In the genomic region with DNA sequence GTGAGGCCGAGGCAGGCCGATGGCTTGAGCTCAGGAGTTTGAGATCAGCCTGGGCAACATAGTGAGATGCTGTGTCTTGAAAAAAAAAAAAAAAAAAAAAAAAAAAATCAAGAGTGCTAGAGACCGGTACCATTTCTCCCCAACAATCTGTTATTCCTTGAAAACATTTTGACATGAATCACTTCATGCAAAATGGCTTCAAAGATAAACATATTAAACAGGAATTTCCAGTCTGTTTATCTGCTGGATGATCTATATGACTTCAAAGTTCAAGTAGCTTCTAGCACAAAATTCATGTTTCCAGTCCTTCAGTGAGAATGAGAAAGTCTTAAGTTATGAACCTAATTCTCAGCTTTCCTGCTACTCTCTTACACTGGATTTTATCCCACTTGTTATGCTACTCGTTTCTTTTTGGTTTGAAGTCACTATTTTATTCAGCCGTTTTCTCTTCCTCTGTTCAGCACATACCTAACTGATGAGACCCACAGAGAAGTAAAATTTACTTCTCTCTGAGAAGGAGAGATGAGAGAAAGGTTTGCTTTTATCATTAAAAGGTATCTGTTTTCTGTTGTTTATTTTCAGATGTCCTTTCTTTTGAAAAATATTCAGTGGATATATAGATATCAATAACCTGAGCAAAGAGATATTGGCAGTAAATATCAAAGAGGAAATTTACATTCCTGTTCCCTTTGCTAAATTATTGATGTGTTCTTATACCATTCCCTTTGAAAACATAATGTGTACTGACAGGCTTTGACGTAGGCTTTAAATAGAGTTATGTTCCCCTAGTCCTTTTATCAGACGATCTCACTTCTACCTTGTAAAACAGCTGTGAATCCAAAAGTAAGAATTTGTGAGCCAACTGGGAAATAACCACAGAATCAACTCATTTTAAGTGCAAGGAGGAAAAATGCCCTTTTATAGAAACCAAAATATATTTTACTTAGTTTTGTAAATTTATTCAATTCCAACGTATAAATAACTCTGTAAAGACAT, we compare ENCODE assay signal across 18 cellular contexts. TPM values are rescaled to one million over a fixed set of nuclear protein-coding genes. Genes with fewer than 3 reads are reported as not detected.
DNase-seq lines count a peak whose midpoint lies in the region; ATAC-seq, FAIRE-seq and TF ChIP-seq lines count a peak whose summit lies in the region.
"Had no signal": no experiment of that assay in that cellular context is flagged by ENCODE, and none has a peak within 500 bp of the region (broad histone marks: within the 10 kb centered on the region; RNA-seq: fewer than 3 reads in every experiment).

No MANE protein-coding gene starts in this region.

- H3K4me3 ChIP-seq in Caco-2 (ENCODE audit: low read depth, low read length) (no peak overlapping the region), body of pancreas (no peak overlapping the region), pancreas (no peak overlapping the region), foreskin fibroblast (ENCODE audit: low read depth in 1 of 2, low read length in 2 of 2) (no peak overlapping the region)
- H3K4me3 ChIP-seq: lower lobe of right lung, SJSA1, uterus had no signal

- intact Hi-C loops in Caco-2 (cut with micrococcal nuclease; ENCODE audit: unreplicated experiment) (no loop called here), body of pancreas (cut with DNase I) (no loop called here), pancreas (cut with DNase I) (no loop called here)

- H3K27me3 ChIP-seq in Caco-2 (replicated peaks; ENCODE audit: control insufficient read depth, insufficient read depth, low read length) (no peaks in the 10 kb centered on the region), body of pancreas (no peaks in the 10 kb centered on the region), pancreas (no peaks in the 10 kb centered on the region)
- H3K27me3 ChIP-seq: SJSA1, uterus had no signal

- H3K27ac ChIP-seq in body of pancreas: peak overlapping the region in 2 of 4 donors; percentile 46 to 56
- peak overlapping the region in 2 of 4 donors; percentile 40 to 57 for H3K27ac ChIP-seq in pancreas
- H3K27ac ChIP-seq: lower lobe of right lung, SJSA1, uterus had no signal

- H3K36me3 ChIP-seq in Caco-2 (ENCODE audit: control insufficient read depth, insufficient read depth, low read length): peaks cover 1% of the 10 kb centered on the region; the same call in 1 of the 2 replicates
- peaks cover 0 to 3% of the 10 kb centered on the region in 2 donors for H3K36me3 ChIP-seq in body of pancreas (replicated peaks in 1 of 2; ENCODE audit: insufficient read depth in 1 of 2, low read depth in 2 of 2)
- H3K36me3 ChIP-seq in pancreas: peaks cover 0 to 25% (median 8%) of the 10 kb centered on the region in 3 donors
- H3K36me3 ChIP-seq: uterus had no signal

- 41 to 47% methylated on average over 8 of the region's 8 CpGs for WGBS in body of pancreas, 2 donors
- WGBS in pancreas, 2 donors: 43 to 44% methylated on average over 8 of the region's 8 CpGs

- peak overlapping the region; percentile 27 for H3K4me3 Mint-ChIP-seq in Caco-2 (ENCODE audit: unreplicated experiment)
- peak overlapping the region; percentile 78 for H3K4me3 Mint-ChIP-seq in HFFc6

- peak in 1 of 2 experiments; percentile 25 for DNase-seq in Caco-2
- DNase-seq in HFFc6: peak; percentile 58
- DNase-seq in body of pancreas: no peak
- DNase-seq in pancreas: no peak
- DNase-seq in foreskin fibroblast: no peak
- DNase-seq: activated naive CD4-positive, alpha-beta T cell; dermis blood vessel endothelial cell; erythroblast; lower lobe of right lung; NCI-H1105 treated with DMSO at 0.1 percent for 48 hours; NCI-H2107; NCI-H748 treated with DMSO at 0.1 percent for 48 hours; stimulated activated CD4-positive, alpha-beta T cell treated with anti-CD3 and anti-CD28 coated beads, Interleukin-4, amount 100 ng/mL, for 24 hours; uterus had no signal

- ATAC-seq in body of pancreas: peak; percentile 71
- peak; percentile 42 to 78 (median 69) for ATAC-seq in pancreas
- ATAC-seq in GM18868 (IDR thresholded peaks at IDR 0.05; ENCODE audit: unreplicated experiment): no peak
- no peak for ATAC-seq in HG02938 (IDR thresholded peaks at IDR 0.05; ENCODE audit: unreplicated experiment)
- no peak for ATAC-seq in GM18861 (IDR thresholded peaks at IDR 0.05; ENCODE audit: unreplicated experiment)
- ATAC-seq: lower lobe of right lung had no signal

- no peak for TF ChIP-seq CTCF in Caco-2 (IDR thresholded peaks at IDR 0.05; ENCODE audit: insufficient read depth in 1 of 2, low read depth in 1 of 2, low read length in 1 of 2, severe bottlenecking in 1 of 2, unreplicated experiment in 1 of 2)
- no peak for TF ChIP-seq CTCF in HFFc6 (IDR thresholded peaks at IDR 0.05)
- TF ChIP-seq CTCF in body of pancreas (IDR thresholded peaks at IDR 0.05): no peak
- TF ChIP-seq CTCF in pancreas (IDR thresholded peaks at IDR 0.05): no peak
- no peak for TF ChIP-seq CTCF in foreskin fibroblast (IDR thresholded peaks at IDR 0.05; ENCODE audit: low read depth, low read length)

- peaks cover 49% of the 10 kb centered on the region for H3K36me3 Mint-ChIP-seq in Caco-2 (ENCODE audit: insufficient read depth, unreplicated experiment)
- peaks cover 5% of the 10 kb centered on the region for H3K36me3 Mint-ChIP-seq in HFFc6 (ENCODE audit: low read depth)

- TF ChIP-seq POLR2A in body of pancreas (IDR thresholded peaks at IDR 0.05): no peak

- H3K27me3 Mint-ChIP-seq in Caco-2 (ENCODE audit: insufficient read depth, unreplicated experiment) (no peaks in the 10 kb centered on the region), HFFc6 (ENCODE audit: insufficient read depth) (no peaks in the 10 kb centered on the region)

- H3K9me3 Mint-ChIP-seq in Caco-2 (ENCODE audit: unreplicated experiment) (no peaks in the 10 kb centered on the region), HFFc6 (no peaks in the 10 kb centered on the region)

- FAIRE-seq in pancreas (lab: Jason Lieb, UNC): peak; percentile 29

- peaks cover 21% of the 10 kb centered on the region for H3K4me1 Mint-ChIP-seq in Caco-2 (ENCODE audit: low read depth, unreplicated experiment)
- peaks cover 59% of the 10 kb centered on the region for H3K4me1 Mint-ChIP-seq in HFFc6 (ENCODE audit: low read depth)

- peak overlapping the region; percentile 51 for H3K27ac Mint-ChIP-seq in Caco-2 (ENCODE audit: unreplicated experiment)
- H3K27ac Mint-ChIP-seq in HFFc6: peak overlapping the region; percentile 93

- no TSS peak for BruUV-seq in Caco-2 (replicated peaks; lab: Mats Ljungman, UMichigan)

- POLR2A ChIA-PET in Caco-2 (lab: Charles Lee): interaction anchor here (0.6 kb wide), 1 partner anchor 21 kb away, joined by 7 read pairs; no protein-coding TSS in a partner anchor

- H3K4me1 ChIP-seq in Caco-2 (peaks cover 40% of the 10 kb centered on the region), body of pancreas (peaks cover 24% of the 10 kb centered on the region), pancreas (peaks cover 5 to 28% (median 24%) of the 10 kb centered on the region in 3 donors)
- H3K4me1 ChIP-seq: lower lobe of right lung, uterus had no signal

- CTCF ChIA-PET in Caco-2 (lab: Charles Lee): interaction anchor here (0.7 kb wide), 1 partner anchor 77 kb away, joined by 5 read pairs; no protein-coding TSS in a partner anchor

- H3K9me3 ChIP-seq in Caco-2: no peaks in the 10 kb centered on the region
- no peaks in the 10 kb centered on the region for H3K9me3 ChIP-seq in body of pancreas
- H3K9me3 ChIP-seq in pancreas: no peaks in the 10 kb centered on the region
- H3K9me3 ChIP-seq: lower lobe of right lung, SJSA1, uterus had no signal

RNA-seq across cellular contexts. Expression of a gene that starts 38.2 kb away (rescaled TPM):
- total RNA-seq in Caco-2 (2022) (152 and 166 TPM in 2 replicates), body of pancreas (100 to 1,000 TPM; 162 to 175 TPM), pancreas (100 to 1,000 TPM; 101 to 172 (median 116) TPM)
- total RNA-seq in HFFc6 (2021; fragmentation: NEBNext Ultra II Directional; extraction: Animal tissue kit (Norgen Biotek cat#: 25700)): 100 to 1,000 TPM; 134 to 152 (median 142) TPM
- 100 to 1,000 TPM in 1 of 2 donors, 10 to 100 TPM in 1; 59.8 to 141 TPM for polyA plus RNA-seq in pancreas

Comparison
In these comparisons a context has a peak if more than half of its experiments do, and no peak if none do; other contexts are left out.
1. ATAC-seq: peak in body of pancreas (single experiment) and pancreas (4 of 4); none in GM18868 (single experiment), HG02938 (single experiment) and GM18861 (single experiment).